Comparison of ENCODE assay signal across 15 cellular contexts in the genomic region with DNA sequence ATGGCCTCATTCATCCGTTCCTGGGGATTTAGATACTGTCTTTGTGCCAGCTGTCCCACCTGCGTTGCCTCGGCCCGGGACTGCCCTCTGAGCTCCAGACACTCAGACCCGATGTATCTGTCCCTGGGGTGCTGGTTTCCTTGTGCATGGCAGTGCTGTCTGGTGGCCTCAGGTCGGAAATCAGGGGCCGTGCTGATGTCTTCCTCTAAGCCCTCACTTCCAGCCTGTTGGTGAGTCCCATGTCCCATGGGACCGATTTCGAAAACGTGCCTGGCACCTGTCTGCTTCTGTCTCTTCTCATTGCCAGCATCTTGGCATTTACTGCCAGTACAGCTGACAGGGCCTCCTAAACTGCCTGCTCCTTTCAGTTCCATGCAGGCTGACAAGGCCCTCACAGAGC.
"Had no signal": no experiment of that assay in that cellular context is flagged by ENCODE, and none has a peak within 500 bp of the region (broad histone marks: within the 10 kb centered on the region; RNA-seq: fewer than 3 reads in every experiment).

No MANE protein-coding gene starts in this region.

- H3K36me3 Mint-ChIP-seq: activated naive CD8-positive, alpha-beta T cell had no signal

- ATAC-seq: activated T-cell treated with anti-CD3 and anti-CD28 coated beads, Interleukin-2, amount 50 U/mL, for 72 hours; left colon had no signal

- H3K4me1 ChIP-seq: esophagus muscularis mucosa, transverse colon, uterus had no signal

- H3K27ac Mint-ChIP-seq: activated naive CD8-positive, alpha-beta T cell; activated T-cell treated with anti-CD3 and anti-CD28 coated beads, Interleukin-2, amount 50 U/mL, for 72 hours; dendritic cell treated with granulocyte-macrophage colony-stimulating factor and Interleukin-4, amounts not matched to agents 40 ng/mL and 50 ng/mL, for 4 days; nephron; stimulated activated naive CD8-positive, alpha-beta T cell treated with anti-CD3 and anti-CD28 coated beads, Interleukin-15, Interleukin-2, amounts not matched to agents 100 ng/mL and 50 ng/mL, for 24 hours; T-helper 1 cell treated with Interleukin-12 subunit alpha and Interleukin-12 subunit beta and Interleukin-4 antibody, amounts not matched to agents 30 μg/mL and 1 μg/mL, for 36 hours had no signal

- H3K27me3 ChIP-seq: esophagus muscularis mucosa, transverse colon, uterus had no signal

- H3K9me3 ChIP-seq: esophagus muscularis mucosa, transverse colon, uterus had no signal

- H3K9me3 Mint-ChIP-seq: activated T-cell treated with anti-CD3 and anti-CD28 coated beads, Interleukin-2, amount 50 U/mL, for 72 hours; dendritic cell treated with granulocyte-macrophage colony-stimulating factor and Interleukin-4, amounts not matched to agents 40 ng/mL and 50 ng/mL, for 4 days; nephron; stimulated activated naive CD8-positive, alpha-beta T cell treated with anti-CD3 and anti-CD28 coated beads, Interleukin-15, Interleukin-2, amounts not matched to agents 100 ng/mL and 50 ng/mL, for 24 hours; T-helper 1 cell treated with Interleukin-12 subunit alpha and Interleukin-12 subunit beta and Interleukin-4 antibody, amounts not matched to agents 30 μg/mL and 1 μg/mL, for 36 hours had no signal

- H3K36me3 ChIP-seq: transverse colon, uterus had no signal

- H3K4me3 Mint-ChIP-seq: activated naive CD8-positive, alpha-beta T cell; activated T-cell treated with anti-CD3 and anti-CD28 coated beads, Interleukin-2, amount 50 U/mL, for 72 hours; dendritic cell treated with granulocyte-macrophage colony-stimulating factor and Interleukin-4, amounts not matched to agents 40 ng/mL and 50 ng/mL, for 4 days; nephron; stimulated activated naive CD8-positive, alpha-beta T cell treated with anti-CD3 and anti-CD28 coated beads, Interleukin-15, Interleukin-2, amounts not matched to agents 100 ng/mL and 50 ng/mL, for 24 hours; T-helper 1 cell treated with Interleukin-12 subunit alpha and Interleukin-12 subunit beta and Interleukin-4 antibody, amounts not matched to agents 30 μg/mL and 1 μg/mL, for 36 hours had no signal

- H3K27me3 Mint-ChIP-seq: activated naive CD8-positive, alpha-beta T cell; dendritic cell treated with granulocyte-macrophage colony-stimulating factor and Interleukin-4, amounts not matched to agents 40 ng/mL and 50 ng/mL, for 4 days; stimulated activated naive CD8-positive, alpha-beta T cell treated with anti-CD3 and anti-CD28 coated beads, Interleukin-15, Interleukin-2, amounts not matched to agents 100 ng/mL and 50 ng/mL, for 24 hours had no signal

- DNase-seq: activated CD4-positive, CD25-positive, alpha-beta regulatory T cell treated with anti-CD3 and anti-CD28 coated beads, Interleukin-2, amount 50 U/mL, for 72 hours; activated gamma-delta T cell; activated T-cell treated with anti-CD3 and anti-CD28 coated beads, Interleukin-2, amount 50 U/mL, for 72 hours; effector CD8-positive, alpha-beta T cell; left colon; nucleus accumbens; transverse colon; uterus had no signal

- H3K4me3 ChIP-seq: esophagus muscularis mucosa, lung, transverse colon, uterus had no signal

- H3K27ac ChIP-seq: esophagus muscularis mucosa, transverse colon, uterus had no signal
